Comparison of ENCODE assay signal across 1 cellular context in genomic region chr1:23362218-23362713, GRCh38.
TF ChIP-seq lines count a peak whose summit lies in the region.

No MANE protein-coding gene starts in this region.

TF ChIP-seq in K562, 482 proteins besides CTCF, POLR2A, EP300 and RAD21 (continues in another document):
- TF ChIP-seq, protein P1, sequence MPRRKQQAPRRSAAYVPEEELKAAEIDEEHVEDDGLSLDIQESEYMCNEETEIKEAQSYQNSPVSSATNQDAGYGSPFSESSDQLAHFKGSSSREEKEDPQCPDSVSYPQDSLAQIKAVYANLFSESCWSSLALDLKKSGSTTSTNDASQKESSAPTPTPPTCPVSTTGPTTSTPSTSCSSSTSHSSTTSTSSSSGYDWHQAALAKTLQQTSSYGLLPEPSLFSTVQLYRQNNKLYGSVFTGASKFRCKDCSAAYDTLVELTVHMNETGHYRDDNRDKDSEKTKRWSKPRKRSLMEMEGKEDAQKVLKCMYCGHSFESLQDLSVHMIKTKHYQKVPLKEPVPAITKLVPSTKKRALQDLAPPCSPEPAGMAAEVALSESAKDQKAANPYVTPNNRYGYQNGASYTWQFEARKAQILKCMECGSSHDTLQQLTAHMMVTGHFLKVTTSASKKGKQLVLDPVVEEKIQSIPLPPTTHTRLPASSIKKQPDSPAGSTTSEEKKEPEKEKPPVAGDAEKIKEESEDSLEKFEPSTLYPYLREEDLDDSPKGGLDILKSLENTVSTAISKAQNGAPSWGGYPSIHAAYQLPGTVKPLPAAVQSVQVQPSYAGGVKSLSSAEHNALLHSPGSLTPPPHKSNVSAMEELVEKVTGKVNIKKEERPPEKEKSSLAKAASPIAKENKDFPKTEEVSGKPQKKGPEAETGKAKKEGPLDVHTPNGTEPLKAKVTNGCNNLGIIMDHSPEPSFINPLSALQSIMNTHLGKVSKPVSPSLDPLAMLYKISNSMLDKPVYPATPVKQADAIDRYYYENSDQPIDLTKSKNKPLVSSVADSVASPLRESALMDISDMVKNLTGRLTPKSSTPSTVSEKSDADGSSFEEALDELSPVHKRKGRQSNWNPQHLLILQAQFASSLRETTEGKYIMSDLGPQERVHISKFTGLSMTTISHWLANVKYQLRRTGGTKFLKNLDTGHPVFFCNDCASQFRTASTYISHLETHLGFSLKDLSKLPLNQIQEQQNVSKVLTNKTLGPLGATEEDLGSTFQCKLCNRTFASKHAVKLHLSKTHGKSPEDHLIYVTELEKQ (CRISPR knock-in tag; IDR thresholded peaks at IDR 0.05) = 0 out of 2 replicates have a peak, but pooled peaks have one; percentile 32
- TF ChIP-seq ZSCAN32 (CRISPR knock-in tag; IDR thresholded peaks at IDR 0.05) (0 out of 2 replicates have a peak, but pooled peaks have one; percentile 14), ZNF77 (CRISPR knock-in tag; IDR thresholded peaks at IDR 0.05) (no peak), IRF9 (tag; IDR thresholded peaks at IDR 0.05) (no peak), SMAD4 (CRISPR knock-in tag; conservative IDR thresholded peaks at IDR 0.05) (peak; percentile 53; the same call in 1 of the 2 replicates), TAF15 (IDR thresholded peaks at IDR 0.05; ENCODE audit: low read depth, low read length) (no peak), NFRKB (IDR thresholded peaks at IDR 0.05; ENCODE audit: low read depth) (peak; percentile 81), RBM39 (optimal IDR thresholded peaks at IDR 0.05; ENCODE audit: low read depth, low read length) (no peak), TEAD4 (IDR thresholded peaks at IDR 0.05; ENCODE audit: low read length) (peak; percentile 59; the same call in 1 of the 2 replicates), TEAD4 (CRISPR knock-in tag; IDR thresholded peaks at IDR 0.05; ENCODE audit: borderline replicate concordance) (no peak), XRCC3 (IDR thresholded peaks at IDR 0.05) (peak; percentile 99), JUND (IDR thresholded peaks at IDR 0.05; ENCODE audit: borderline replicate concordance, low read depth, low read length) (no peak), JUND (tag; IDR thresholded peaks at IDR 0.05; ENCODE audit: borderline replicate concordance, low read depth, low read length) (peak; percentile 46; the same call in 1 of the 3 replicates), CHAMP1 (IDR thresholded peaks at IDR 0.05) (0 out of 2 replicates have a peak, but pooled peaks have one; percentile 26), THRB (CRISPR knock-in tag; conservative IDR thresholded peaks at IDR 0.05) (0 out of 2 replicates have a peak, but pooled peaks have one; percentile 43), ETS1 (conservative IDR thresholded peaks at IDR 0.05; ENCODE audit: control insufficient read depth, low read depth, low read length) (peak; percentile 78; the same call in 1 of the 2 replicates), ZNF507 (tag; conservative IDR thresholded peaks at IDR 0.05) (peak; percentile 40; the same call in 1 of the 2 replicates), BCOR (IDR thresholded peaks at IDR 0.05) (peak; percentile 37; the same call in 1 of the 2 replicates), CBX3 (IDR thresholded peaks at IDR 0.05; ENCODE audit: borderline replicate concordance in 1 of 2, low read length in 2 of 2) (peak; percentile 91 to 97), CHD2 (IDR thresholded peaks at IDR 0.05; ENCODE audit: low read depth, low read length) (peak; percentile 27; the same call in 1 of the 2 replicates), CEBPZ (IDR thresholded peaks at IDR 0.05; ENCODE audit: borderline replicate concordance, low read depth, low read length) (no peak), ZNF584 (CRISPR knock-in tag; IDR thresholded peaks at IDR 0.05; ENCODE audit: low read depth) (0 out of 2 replicates have a peak, but pooled peaks have one; percentile 29), MTF1 (CRISPR knock-in tag; IDR thresholded peaks at IDR 0.05; ENCODE audit: borderline replicate concordance) (0 out of 2 replicates have a peak, but pooled peaks have one; percentile 15), ZNF740 (CRISPR knock-in tag; IDR thresholded peaks at IDR 0.05) (no peak), ZNF740 (tag; IDR thresholded peaks at IDR 0.05) (0 out of 4 replicates have a peak, but pooled peaks of 1 of the 2 experiments have one; percentile 36), ID3 (CRISPR knock-in tag; IDR thresholded peaks at IDR 0.05) (no peak), ID3 (tag; IDR thresholded peaks at IDR 0.05) (peak; percentile 65; the same call in 1 of the 2 replicates), CBX5 (IDR thresholded peaks at IDR 0.05; ENCODE audit: borderline replicate concordance, low read depth) (peak; percentile 80), HDAC6 (IDR thresholded peaks at IDR 0.05; ENCODE audit: low read depth, low read length) (peak; percentile 91), ZNF175 (CRISPR knock-in tag; IDR thresholded peaks at IDR 0.05; ENCODE audit: low read depth) (0 out of 2 replicates have a peak, but pooled peaks have one; percentile 38), EGR1 (conservative IDR thresholded peaks at IDR 0.05) (0 out of 2 replicates have a peak, but pooled peaks have one; percentile 4), KDM1A (IDR thresholded peaks at IDR 0.05) (peak; percentile 56 to 75; a peak in 2 of 4 replicates), RCOR1 (IDR thresholded peaks at IDR 0.05; ENCODE audit: borderline replicate concordance in 1 of 2, low read depth in 2 of 2, low read length in 2 of 2) (peak in 1 of 2 experiments; percentile 34; a peak in 3 of 4 replicates), ZNF280A (IDR thresholded peaks at IDR 0.05; ENCODE audit: low read depth, partially characterized antibody) (peak; percentile 98), PTRF (tag; IDR thresholded peaks at IDR 0.05) (no peak)
- TF ChIP-seq, protein P2, sequence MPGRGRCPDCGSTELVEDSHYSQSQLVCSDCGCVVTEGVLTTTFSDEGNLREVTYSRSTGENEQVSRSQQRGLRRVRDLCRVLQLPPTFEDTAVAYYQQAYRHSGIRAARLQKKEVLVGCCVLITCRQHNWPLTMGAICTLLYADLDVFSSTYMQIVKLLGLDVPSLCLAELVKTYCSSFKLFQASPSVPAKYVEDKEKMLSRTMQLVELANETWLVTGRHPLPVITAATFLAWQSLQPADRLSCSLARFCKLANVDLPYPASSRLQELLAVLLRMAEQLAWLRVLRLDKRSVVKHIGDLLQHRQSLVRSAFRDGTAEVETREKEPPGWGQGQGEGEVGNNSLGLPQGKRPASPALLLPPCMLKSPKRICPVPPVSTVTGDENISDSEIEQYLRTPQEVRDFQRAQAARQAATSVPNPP (IDR thresholded peaks at IDR 0.05; ENCODE audit: borderline replicate concordance, insufficient read depth, insufficient read length) = no peak
- TF ChIP-seq, protein P3, sequence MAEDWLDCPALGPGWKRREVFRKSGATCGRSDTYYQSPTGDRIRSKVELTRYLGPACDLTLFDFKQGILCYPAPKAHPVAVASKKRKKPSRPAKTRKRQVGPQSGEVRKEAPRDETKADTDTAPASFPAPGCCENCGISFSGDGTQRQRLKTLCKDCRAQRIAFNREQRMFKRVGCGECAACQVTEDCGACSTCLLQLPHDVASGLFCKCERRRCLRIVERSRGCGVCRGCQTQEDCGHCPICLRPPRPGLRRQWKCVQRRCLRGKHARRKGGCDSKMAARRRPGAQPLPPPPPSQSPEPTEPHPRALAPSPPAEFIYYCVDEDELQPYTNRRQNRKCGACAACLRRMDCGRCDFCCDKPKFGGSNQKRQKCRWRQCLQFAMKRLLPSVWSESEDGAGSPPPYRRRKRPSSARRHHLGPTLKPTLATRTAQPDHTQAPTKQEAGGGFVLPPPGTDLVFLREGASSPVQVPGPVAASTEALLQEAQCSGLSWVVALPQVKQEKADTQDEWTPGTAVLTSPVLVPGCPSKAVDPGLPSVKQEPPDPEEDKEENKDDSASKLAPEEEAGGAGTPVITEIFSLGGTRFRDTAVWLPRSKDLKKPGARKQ (CRISPR knock-in tag; IDR thresholded peaks at IDR 0.05) = 0 out of 2 replicates have a peak, but pooled peaks have one; percentile 48
